In the genomic region with DNA sequence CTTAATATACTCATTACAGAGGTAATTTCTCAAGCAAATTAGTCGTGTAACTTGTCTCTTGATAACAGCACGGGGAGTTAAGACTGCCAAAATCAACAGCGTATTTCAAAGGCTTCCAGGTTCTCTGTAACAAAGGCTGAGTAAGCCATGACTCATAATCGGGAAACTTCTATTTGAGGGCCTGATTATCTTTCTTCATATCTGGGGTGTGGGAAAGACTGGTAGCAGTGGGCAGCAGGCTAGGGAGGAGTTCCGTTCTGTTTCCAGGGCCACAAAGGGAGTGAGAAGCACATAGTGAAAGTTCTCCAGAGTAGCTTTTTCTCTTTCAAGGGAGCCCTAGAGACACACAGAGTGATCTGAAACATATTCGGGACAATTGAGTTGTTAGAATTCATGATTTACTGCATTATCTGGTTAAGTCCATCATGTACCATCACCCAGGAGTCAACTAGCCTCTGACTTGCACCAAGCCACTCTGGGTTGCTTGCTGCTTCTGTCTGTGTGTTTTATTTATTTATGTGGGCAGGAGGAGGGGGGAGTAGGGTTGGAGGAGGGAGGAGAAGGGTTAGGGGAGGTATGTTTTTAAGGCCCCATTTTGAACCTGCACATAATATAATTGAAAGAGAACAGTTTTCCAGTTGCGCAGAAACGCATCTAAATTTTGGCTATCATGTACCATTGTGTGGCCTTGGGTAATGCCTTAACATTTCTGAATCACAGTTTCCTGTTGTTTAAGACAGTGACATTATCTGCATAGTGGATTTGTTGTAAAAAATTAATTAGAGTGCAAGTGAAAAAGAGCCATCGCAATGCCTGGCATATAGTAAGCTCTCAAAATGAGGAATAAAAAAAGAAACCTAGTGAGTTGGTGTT, we compare ENCODE assay signal across 8 cellular contexts.
DNase-seq lines count a peak whose midpoint lies in the region; ATAC-seq and TF ChIP-seq lines count a peak whose summit lies in the region.

No MANE protein-coding gene starts in this region.

- H3K27ac Mint-ChIP-seq in endodermal cell: peak overlapping the region; percentile 79

- no peak overlapping the region for H3K4me3 ChIP-seq in endodermal cell (ENCODE audit: low read length)
- peak overlapping the region; percentile 0 to 4 for H3K4me3 ChIP-seq in muscle layer of duodenum (ENCODE audit: low read depth in 1 of 2, low read length in 2 of 2)

- H3K27me3 Mint-ChIP-seq in endodermal cell (ENCODE audit: insufficient read depth): no peaks in the 10 kb centered on the region

- H3K27ac ChIP-seq in endodermal cell (ENCODE audit: low read depth, low read length): no peak overlapping the region
- peak overlapping the region; percentile 80 for H3K27ac ChIP-seq in muscle layer of duodenum (ENCODE audit: low read length)

- H3K4me3 Mint-ChIP-seq in endodermal cell: no peak overlapping the region

- H3K9ac ChIP-seq in endodermal cell (ENCODE audit: extremely low read depth, low read length, poor library complexity, severe bottlenecking): no peak overlapping the region

- H3K36me3 Mint-ChIP-seq in endodermal cell (ENCODE audit: low read depth): no peaks in the 10 kb centered on the region

- POLR2A ChIA-PET in GM10248 (lab: Yijun Ruan, JAX): no interaction called here

- CTCF ChIA-PET in GM10248 (lab: Yijun Ruan, JAX): interaction anchor here (0.8 to 2.6 kb wide), 2 partner anchors 9 to 234 kb away, joined by 3 to 6 read pairs; no protein-coding TSS in a partner anchor

- H3K9me3 Mint-ChIP-seq in endodermal cell: no peaks in the 10 kb centered on the region

- H3K36me3 ChIP-seq in endodermal cell (ENCODE audit: control insufficient read depth, insufficient read depth, low read length) (no peaks in the 10 kb centered on the region), muscle layer of duodenum (ENCODE audit: control insufficient read depth in 1 of 2, insufficient read depth in 2 of 2, low read length in 2 of 2) (no peaks in the 10 kb centered on the region)

- TF ChIP-seq CTCF in endodermal cell (conservative IDR thresholded peaks at IDR 0.05) (no peak), GM10248 (IDR thresholded peaks at IDR 0.05; ENCODE audit: control extremely low read depth, extremely low read depth, low read depth, missing control alignments) (no peak)

- DNase-seq in EL (peak; percentile 90), NCI-H774 (lab: John Stamatoyannopoulos, UW) (peak; percentile 59), endodermal cell (peak; percentile 62), GM10248 (ENCODE audit: extremely low spot score) (no peak), NCI-H1048 (lab: John Stamatoyannopoulos, UW) (no peak)

- H3K4me1 ChIP-seq in endodermal cell (ENCODE audit: control insufficient read depth, insufficient read depth, low read length): peaks cover 10% of the 10 kb centered on the region
- H3K4me1 ChIP-seq in muscle layer of duodenum (ENCODE audit: control insufficient read depth in 1 of 2, insufficient read depth in 2 of 2, low read length in 2 of 2): peaks cover 0 to 11% of the 10 kb centered on the region in 2 donors

- H3K9me3 ChIP-seq in endodermal cell (ENCODE audit: control insufficient read depth, low read length) (no peaks in the 10 kb centered on the region), muscle layer of duodenum (ENCODE audit: control insufficient read depth in 1 of 2, low read length in 2 of 2) (no peaks in the 10 kb centered on the region)

- H3K27me3 ChIP-seq in endodermal cell (ENCODE audit: control insufficient read depth, insufficient read depth, low read length, poor library complexity, severe bottlenecking) (no peaks in the 10 kb centered on the region), muscle layer of duodenum (ENCODE audit: low read depth, low read length) (no peaks in the 10 kb centered on the region)

- no peak for ATAC-seq in HG03442 (IDR thresholded peaks at IDR 0.05; ENCODE audit: unreplicated experiment)
- ATAC-seq in HG03159 (IDR thresholded peaks at IDR 0.05; ENCODE audit: unreplicated experiment): no peak

- H3K4me1 Mint-ChIP-seq in endodermal cell: peaks cover 20% of the 10 kb centered on the region

- WGBS in endodermal cell (ENCODE audit: insufficient coverage in 1 of 2, insufficient read length in 1 of 2), 2 experiments: 68 to 74% methylated on average over 6 to 9 of the region's 9 CpGs

Comparison
In these comparisons a context has a peak if more than half of its experiments do, and no peak if none do; other contexts are left out.
1. DNase-seq: peak in EL (single experiment), NCI-H774 (single experiment) and endodermal cell (single experiment); none in GM10248 (single experiment) and NCI-H1048 (single experiment).